ENCODE assay signal across 21 cellular contexts in genomic region chr13:75223981-75224742, GRCh38.
DNase-seq lines count a peak whose midpoint lies in the region; ATAC-seq and TF ChIP-seq lines count a peak whose summit lies in the region.
"Had no signal": no experiment of that assay in that cellular context is flagged by ENCODE, and none has a peak within 500 bp of the region (broad histone marks: within the 10 kb centered on the region; RNA-seq: fewer than 3 reads in every experiment).

No MANE protein-coding gene starts in this region.

- H2BK12ac ChIP-seq in mesenchymal stem cell (ENCODE audit: low read length in 2 of 2), result no peak overlapping the region

- H3K9ac ChIP-seq in SK-N-SH (no peak overlapping the region), mesenchymal stem cell (ENCODE audit: low read length) (no peak overlapping the region)

- no peak overlapping the region for H2BK15ac ChIP-seq in mesenchymal stem cell (ENCODE audit: low read depth, poor library complexity, severe bottlenecking)

- no peak overlapping the region for H3K18ac ChIP-seq in mesenchymal stem cell (ENCODE audit: low read depth in 1 of 2, low read length in 2 of 2)

- H3K14ac ChIP-seq in mesenchymal stem cell (ENCODE audit: low read length in 2 of 2), result no peak overlapping the region

- no peaks in the 10 kb centered on the region for H3K9me2 ChIP-seq in SK-N-SH

- CTCF ChIA-PET in SK-N-SH (lab: Yijun Ruan, JAX), result interaction anchor here (1.0 to 1.9 kb wide), 2 partner anchors 8 to 938 kb away, joined by 3 to 7 read pairs; no protein-coding TSS in a partner anchor

- WGBS in SK-N-SH (ENCODE audit: low lambda C conversion rate), result 92% methylated on average over 6 of the region's 6 CpGs
- 98% methylated on average over 3 of the region's 6 CpGs for WGBS in mesenchymal stem cell

- H3K36me3 ChIP-seq in SK-N-SH (replicated peaks in 1 of 2; ENCODE audit: control insufficient read depth in 1 of 2, insufficient read depth in 2 of 2, low read length in 1 of 2) (no peaks in the 10 kb centered on the region), mesenchymal stem cell (ENCODE audit: control insufficient read depth in 1 of 2, insufficient read depth in 2 of 2, low read depth in 1 of 2, low read length in 2 of 2) (no peaks in the 10 kb centered on the region), vagina (no peaks in the 10 kb centered on the region)

- H4K91ac ChIP-seq in mesenchymal stem cell (ENCODE audit: low read length), result no peak overlapping the region

- no peaks in the 10 kb centered on the region for H4K20me1 ChIP-seq in SK-N-SH (ENCODE audit: insufficient read depth)

- POLR2A ChIA-PET in SK-N-SH (lab: Yijun Ruan, JAX), result interaction anchor here (0.6 kb wide), 1 partner anchor 1471 kb away, joined by 4 read pairs; no protein-coding TSS in a partner anchor

- H2BK120ac ChIP-seq in mesenchymal stem cell (ENCODE audit: low read depth, low read length), result no peak overlapping the region

- no peak for TF ChIP-seq CTCF in SK-N-SH (IDR thresholded peaks at IDR 0.05)
- TF ChIP-seq CTCF in foreskin keratinocyte (conservative IDR thresholded peaks at IDR 0.05), result no peak
- no peak for TF ChIP-seq CTCF in vagina (IDR thresholded peaks at IDR 0.05)

- DNase-seq in NCI-H69 (lab: John Stamatoyannopoulos, UW) (peak; percentile 5), SK-N-SH (no peak), foreskin keratinocyte (peak; percentile 62 to 78), mesenchymal stem cell (no peak), vagina (ENCODE audit: extremely low spot score in 2 of 2) (no peak), NCI-H748 (lab: John Stamatoyannopoulos, UW; ENCODE audit: unreplicated experiment) (no peak), NCI-H146 treated with DMSO at 0.1 percent for 48 hours (lab: John Stamatoyannopoulos, UW; ENCODE audit: unreplicated experiment) (no peak)
- DNase-seq: CD8-positive, alpha-beta T cell; DMS153; IMR-90; KG1; NCI-H1048; NCI-H1417; NCI-H1694 treated with DMSO at 0.1 percent for 48 hours; NCI-H2081; NCI-H82; NK-92 treated with Interleukin-12 subunit alpha and Interleukin-12 subunit beta, amount 100 ng/mL, for 24 hours; PC-9; SHP77 treated with DMSO at 0.1 percent for 48 hours; SW 1271 had no signal

- H3K4me2 ChIP-seq in SK-N-SH, result no peak overlapping the region
- H3K4me2 ChIP-seq in mesenchymal stem cell (ENCODE audit: low read length, poor library complexity, severe bottlenecking), result no peak overlapping the region
- H3K4me2 ChIP-seq: PC-9 had no signal

- H2AK5ac ChIP-seq in mesenchymal stem cell (ENCODE audit: low read length, severe bottlenecking), result no peak overlapping the region

- H3K79me2 ChIP-seq in SK-N-SH (ENCODE audit: insufficient read depth), result no peaks in the 10 kb centered on the region

- TF ChIP-seq POLR2A in vagina (IDR thresholded peaks at IDR 0.05), result no peak

- no peak overlapping the region for H2AFZ ChIP-seq in SK-N-SH (ENCODE audit: low read depth)
- no peak overlapping the region for H2AFZ ChIP-seq in mesenchymal stem cell (ENCODE audit: low read depth, low read length)
- H2AFZ ChIP-seq: PC-9 had no signal

- peaks cover 15% of the 10 kb centered on the region for H3F3A ChIP-seq in SK-N-SH (replicated peaks; ENCODE audit: insufficient read depth)

- H3K4me1 ChIP-seq in SK-N-SH (ENCODE audit: control insufficient read depth in 1 of 2, insufficient read depth in 2 of 2, low read depth in 1 of 2, low read length in 1 of 2) (peaks cover 7 to 8% of the 10 kb centered on the region in 2 experiments; a peak in 3 of 4 replicates), foreskin keratinocyte (peaks cover 19% of the 10 kb centered on the region), mesenchymal stem cell (ENCODE audit: control insufficient read depth, insufficient read depth, low read depth, low read length) (peaks cover 12% of the 10 kb centered on the region), vagina (peaks cover 24% of the 10 kb centered on the region)

- no peak for TF ChIP-seq EP300 in SK-N-SH (IDR thresholded peaks at IDR 0.05; ENCODE audit: borderline replicate concordance in 1 of 2, low read depth in 1 of 2, low read length in 1 of 2)

- intact Hi-C loops in vagina (cut with DNase I), result loop anchor here (10.0 kb wide), 2 partner anchors 1389 to 1469 kb away; no protein-coding TSS in a partner anchor

- H3K4ac ChIP-seq in mesenchymal stem cell (ENCODE audit: low read depth in 1 of 2, low read length in 2 of 2), result no peak overlapping the region

- H3K27ac ChIP-seq in SK-N-SH (ENCODE audit: low read depth in 2 of 2, low read length in 1 of 2), result peak overlapping the region in 1 of 2 experiments; percentile 28; a peak in 2 of 4 replicates
- no peak overlapping the region for H3K27ac ChIP-seq in foreskin keratinocyte
- no peak overlapping the region for H3K27ac ChIP-seq in mesenchymal stem cell (ENCODE audit: low read length, poor library complexity, severe bottlenecking)
- no peak overlapping the region for H3K27ac ChIP-seq in vagina
- H3K27ac ChIP-seq: C4-2B, PC-9 had no signal

- H2BK5ac ChIP-seq in mesenchymal stem cell (ENCODE audit: low read depth, low read length, poor library complexity, severe bottlenecking), result no peak overlapping the region

- no peak for TF ChIP-seq RAD21 in SK-N-SH (IDR thresholded peaks at IDR 0.05; ENCODE audit: low read length)

- H3K23ac ChIP-seq in mesenchymal stem cell (ENCODE audit: low read length in 2 of 2), result no peak overlapping the region

- H3K9me3 ChIP-seq in SK-N-SH (no peaks in the 10 kb centered on the region), mesenchymal stem cell (ENCODE audit: control insufficient read depth, low read length) (no peaks in the 10 kb centered on the region), vagina (no peaks in the 10 kb centered on the region)

- peak; percentile 42 for ATAC-seq in foreskin keratinocyte
- ATAC-seq: CD8-positive, alpha-beta T cell had no signal

- H3K27me3 ChIP-seq in SK-N-SH (ENCODE audit: insufficient read depth) (no peaks in the 10 kb centered on the region; the same call in 1 of the 2 replicates), foreskin keratinocyte (no peaks in the 10 kb centered on the region), mesenchymal stem cell (ENCODE audit: control insufficient read depth in 1 of 2, insufficient read depth in 1 of 2, low read length in 2 of 2) (no peaks in the 10 kb centered on the region), vagina (no peaks in the 10 kb centered on the region)

- no peaks in the 10 kb centered on the region for H3K79me1 ChIP-seq in mesenchymal stem cell (replicated peaks; ENCODE audit: low read length, poor library complexity, severe bottlenecking)

- H3K4me3 ChIP-seq in SK-N-SH (ENCODE audit: low read depth in 2 of 2, low read length in 1 of 2), result no peak overlapping the region
- H3K4me3 ChIP-seq in mesenchymal stem cell (ENCODE audit: insufficient read depth in 1 of 2, low read depth in 1 of 2, low read length in 2 of 2), result no peak overlapping the region
- H3K4me3 ChIP-seq in vagina, result no peak overlapping the region
- H3K4me3 ChIP-seq: PC-9 had no signal

- no peak overlapping the region for H4K8ac ChIP-seq in mesenchymal stem cell (ENCODE audit: low read length)

TF ChIP-seq in SK-N-SH, 30 proteins besides CTCF, POLR2A, EP300 and RAD21:
- TF ChIP-seq YY1 (IDR thresholded peaks at IDR 0.05; ENCODE audit: low read depth), result no peak
- peak; percentile 67 for TF ChIP-seq TCF12 (IDR thresholded peaks at IDR 0.05)
TF ChIP-seq in SK-N-SH: peak in this region for 1.

Comparison
In these comparisons a context has a peak if more than half of its experiments do, and no peak if none do; other contexts are left out.
1. DNase-seq: peak in NCI-H69 (single experiment) and foreskin keratinocyte (2 of 2); none in SK-N-SH (single experiment), mesenchymal stem cell (single experiment), vagina (0 of 2), NCI-H748 (single experiment) and NCI-H146 treated with DMSO at 0.1 percent for 48 hours (single experiment).